ENCODE assay signal across 13 cellular contexts in genomic region chr1:34529935-34530859, GRCh38.
DNase-seq lines count a peak whose midpoint lies in the region; ATAC-seq and TF ChIP-seq lines count a peak whose summit lies in the region.
"Had no signal": no experiment of that assay in that cellular context is flagged by ENCODE, and none has a peak within 500 bp of the region (broad histone marks: within the 10 kb centered on the region; RNA-seq: fewer than 3 reads in every experiment).

No MANE protein-coding gene starts in this region.

- H2BK15ac ChIP-seq in H9 (ENCODE audit: low read depth, low read length) = no peak overlapping the region

- no peak overlapping the region for H2AK5ac ChIP-seq in H9 (ENCODE audit: insufficient read length, low read length)

- no peak for ATAC-seq in left ventricle myocardium superior
- ATAC-seq in left cardiac atrium = no peak
- ATAC-seq in HG03571 (IDR thresholded peaks at IDR 0.05; ENCODE audit: unreplicated experiment) = peak; percentile 79

- no peaks in the 10 kb centered on the region for H3K79me2 ChIP-seq in H9 (ENCODE audit: insufficient read depth, low read length)
- H3K79me2 ChIP-seq: parathyroid adenoma had no signal

- H3K9me3 ChIP-seq in H9 (ENCODE audit: control insufficient read depth, low read depth, low read length) = no peaks in the 10 kb centered on the region
- no peaks in the 10 kb centered on the region for H3K9me3 ChIP-seq in uterus
- H3K9me3 ChIP-seq: testis had no signal

- no peak overlapping the region for H2BK20ac ChIP-seq in H9 (ENCODE audit: low read depth, low read length, poor library complexity, severe bottlenecking)

- H2AFZ ChIP-seq in H9 (ENCODE audit: low read length) = no peak overlapping the region
- H2AFZ ChIP-seq: parathyroid adenoma had no signal

- no peak overlapping the region for H3K4me3 ChIP-seq in uterus
- H3K4me3 ChIP-seq in H7 (ENCODE audit: insufficient read depth, low read depth, low read length) = no peak overlapping the region
- H3K4me3 ChIP-seq: testis had no signal

- H3K4me1 ChIP-seq in H9 (ENCODE audit: insufficient read depth, low read length) = no peaks in the 10 kb centered on the region
- no peaks in the 10 kb centered on the region for H3K4me1 ChIP-seq in uterus
- H3K4me1 ChIP-seq: parathyroid adenoma, testis had no signal

- H3K27me3 ChIP-seq in H9 (ENCODE audit: insufficient read depth, low read length) (no peaks in the 10 kb centered on the region), uterus (no peaks in the 10 kb centered on the region), H7 (ENCODE audit: control insufficient read depth, insufficient read depth, low read length) (no peaks in the 10 kb centered on the region; the same call in 1 of the 2 replicates)
- H3K27me3 ChIP-seq: testis had no signal

- no peak overlapping the region for H3K27ac ChIP-seq in H9 (ENCODE audit: insufficient read length, low read depth, low read length)
- H3K27ac ChIP-seq in uterus = no peak overlapping the region
- H3K27ac ChIP-seq: parathyroid adenoma, testis had no signal

- H3K23me2 ChIP-seq in H9 (ENCODE audit: insufficient read length, low read depth, low read length, poor library complexity, severe bottlenecking) = no peaks in the 10 kb centered on the region

- no peaks in the 10 kb centered on the region for H4K20me1 ChIP-seq in H9 (ENCODE audit: control insufficient read depth, insufficient read depth, insufficient read length)

- H3K4me3 Mint-ChIP-seq in H9 = no peak overlapping the region

- peak overlapping the region; percentile 59; the same call in 1 of the 2 replicates for H3K14ac ChIP-seq in H9 (ENCODE audit: insufficient read depth, low read length)

- H3K4ac ChIP-seq in H9 (ENCODE audit: low read depth, low read length) = no peak overlapping the region

- no CpG with 5 or more reads among the region's 12 CpGs for WGBS in H9 (ENCODE audit: extremely low coverage, insufficient read length, low lambda C conversion rate)

- DNase-seq in left ventricle myocardium superior (peak; percentile 34), left cardiac atrium (no peak), H9 (no peak), uterus (peak; percentile 67 to 70), H7 (no peak), HT-29 (ENCODE audit: low spot score) (no peak), H4 (ENCODE audit: low spot score) (no peak)
- DNase-seq: activated naive CD4-positive, alpha-beta T cell; NCI-H2227 treated with DMSO at 0.1 percent for 48 hours; Right ventricle myocardium superior; testis had no signal

- TF ChIP-seq POLR2A in uterus (IDR thresholded peaks at IDR 0.05) = no peak

- no peak overlapping the region for H3K27ac Mint-ChIP-seq in H9

- no peaks in the 10 kb centered on the region for H3K36me3 Mint-ChIP-seq in H9 (ENCODE audit: insufficient read depth in 1 of 3, low read depth in 3 of 3)

- H4K91ac ChIP-seq in H9 (ENCODE audit: insufficient read length, low read depth, low read length) = no peak overlapping the region

- H4K5ac ChIP-seq in H9 (ENCODE audit: insufficient read length, low read depth, low read length) = no peak overlapping the region

- H2BK5ac ChIP-seq in H9 (ENCODE audit: insufficient read length, low read length) = no peak overlapping the region

- H3K23ac ChIP-seq in H9 (ENCODE audit: insufficient read length, low read depth, low read length) = no peak overlapping the region

- H3K4me2 ChIP-seq in H9 (ENCODE audit: insufficient read depth, insufficient read length, low read length) = no peak overlapping the region

- H3K79me1 ChIP-seq in H9 (ENCODE audit: insufficient read depth, low read depth, low read length, poor library complexity, severe bottlenecking) = no peaks in the 10 kb centered on the region

- peaks cover 0 to 3% of the 10 kb centered on the region in 2 experiments; a peak in 1 of 5 replicates for H3K9me3 Mint-ChIP-seq in H9

- H3K18ac ChIP-seq in H9 (ENCODE audit: insufficient read length, low read depth, low read length) = no peak overlapping the region

- no peak overlapping the region for H3T11ph ChIP-seq in H9 (ENCODE audit: low read length)

- no peak overlapping the region for H3K56ac ChIP-seq in H9 (ENCODE audit: insufficient read length, low read depth, low read length)

- intact Hi-C loops in left ventricle myocardium superior (cut with micrococcal nuclease) (no loop called here), left cardiac atrium (cut with DNase I) (no loop called here), uterus (cut with DNase I; ENCODE audit: low total_unique reads) (no loop called here)

- no peaks in the 10 kb centered on the region for H3K4me1 Mint-ChIP-seq in H9

- peaks cover 20% of the 10 kb centered on the region for H3K27me3 Mint-ChIP-seq in H9 (ENCODE audit: low read depth)

- no peak overlapping the region for H4K8ac ChIP-seq in H9 (replicated peaks; ENCODE audit: insufficient read length, low read depth, low read length)

- H3K9ac ChIP-seq in H9 (ENCODE audit: extremely low read depth, insufficient read length, low read length) = no peak overlapping the region
- H3K9ac ChIP-seq: parathyroid adenoma had no signal

- H2BK12ac ChIP-seq in H9 (ENCODE audit: insufficient read length, low read depth, low read length) = no peak overlapping the region

- H2BK120ac ChIP-seq in H9 (ENCODE audit: low read depth, low read length, poor library complexity, severe bottlenecking) = no peak overlapping the region

- H3K36me3 ChIP-seq in uterus (no peaks in the 10 kb centered on the region), H7 (replicated peaks; ENCODE audit: control insufficient read depth, insufficient read depth, low read length) (no peaks in the 10 kb centered on the region)

- TF ChIP-seq CTCF in H9 (conservative IDR thresholded peaks at IDR 0.05) (no peak), uterus (IDR thresholded peaks at IDR 0.05) (no peak)

Comparison
In these comparisons a context has a peak if more than half of its experiments do, and no peak if none do; other contexts are left out.
1. DNase-seq: peak in left ventricle myocardium superior (single experiment) and uterus (2 of 2); none in left cardiac atrium (single experiment), H9 (single experiment), H7 (single experiment), HT-29 (single experiment) and H4 (single experiment).